8 cellular contexts compared by ENCODE assay signal in genomic region chrX:40646489-40647306, GRCh38. TPM values are rescaled to one million over a fixed set of nuclear protein-coding genes. Genes with fewer than 3 reads are reported as not detected.
DNase-seq lines count a peak whose midpoint lies in the region; ATAC-seq, FAIRE-seq and TF ChIP-seq lines count a peak whose summit lies in the region.

No MANE protein-coding gene starts in this region.

- DNase-seq in GM12892 (ENCODE audit: insufficient read length) (peak; percentile 38), NCI-H2171 (lab: John Stamatoyannopoulos, UW) (peak; percentile 1), activated T-cell treated with anti-CD3 and anti-CD28 coated beads for 4 hours (peak; percentile 5), tibial nerve (ENCODE audit: low spot score in 2 of 2) (peak in 1 of 2 donors; percentile 7), HuH-7 (ENCODE audit: low spot score) (no peak)

- no peak for TF ChIP-seq CTCF in tibial nerve (IDR thresholded peaks at IDR 0.05)

- 0 to 5% methylated on average over 32 to 33 of the region's 33 CpGs for WGBS in esophagus, 2 donors
- 0 to 26% methylated on average over 17 to 20 of the region's 33 CpGs for WGBS in tibial nerve, 2 donors

- FAIRE-seq in GM12892 (lab: Jason Lieb, UNC), result peak; percentile 70

- H3K27ac ChIP-seq in esophagus (ENCODE audit: low read depth in 2 of 2, low read length in 1 of 2) (peak overlapping the region; percentile 73 to 82), mucosa of rectum (ENCODE audit: low read depth in 2 of 2, low read length in 2 of 2) (peak overlapping the region; percentile 77 to 89), tibial nerve (peak overlapping the region; percentile 28 to 90 (median 84))

- TF ChIP-seq POLR2A in GM12892 (IDR thresholded peaks at IDR 0.05; ENCODE audit: low read depth, low read length) (no peak), tibial nerve (IDR thresholded peaks at IDR 0.05) (no peak)

- ATAC-seq in HG02610 (IDR thresholded peaks at IDR 0.05; ENCODE audit: unreplicated experiment), result peak; percentile 11

- H3K27me3 ChIP-seq in esophagus (ENCODE audit: control insufficient read depth in 1 of 2, insufficient read depth in 2 of 2, low read length in 2 of 2) (no peaks in the 10 kb centered on the region), mucosa of rectum (ENCODE audit: control insufficient read depth in 2 of 2, insufficient read depth in 2 of 2, low read length in 2 of 2) (no peaks in the 10 kb centered on the region), tibial nerve (peaks cover 0 to 8% of the 10 kb centered on the region in 2 donors)

- H3K4me3 ChIP-seq in esophagus (ENCODE audit: low read depth in 1 of 2, low read length in 2 of 2), result peak overlapping the region; percentile 78 to 87
- H3K4me3 ChIP-seq in mucosa of rectum (ENCODE audit: low read length in 2 of 2), result peak overlapping the region; percentile 65 to 72
- peak overlapping the region; percentile 75 to 95 (median 78) for H3K4me3 ChIP-seq in tibial nerve

- peak overlapping the region; percentile 49 to 76 for H3K9ac ChIP-seq in mucosa of rectum (ENCODE audit: low read depth in 1 of 2, low read length in 2 of 2)

- H3K36me3 ChIP-seq in esophagus (ENCODE audit: control insufficient read depth in 2 of 2, insufficient read depth in 2 of 2, low read length in 1 of 2) (no peaks in the 10 kb centered on the region), mucosa of rectum (ENCODE audit: control insufficient read depth in 2 of 2, insufficient read depth in 2 of 2, low read length in 2 of 2) (peaks cover 0 to 2% of the 10 kb centered on the region in 2 donors), tibial nerve (no peaks in the 10 kb centered on the region)

- H3K9me3 ChIP-seq in esophagus (ENCODE audit: control insufficient read depth in 2 of 2, insufficient read depth in 1 of 2, low read depth in 1 of 2, low read length in 1 of 2) (no peaks in the 10 kb centered on the region), mucosa of rectum (ENCODE audit: control insufficient read depth in 2 of 2, low read length in 2 of 2) (no peaks in the 10 kb centered on the region), tibial nerve (no peaks in the 10 kb centered on the region)

- no peaks in the 10 kb centered on the region for H3K4me1 ChIP-seq in esophagus (ENCODE audit: control insufficient read depth in 2 of 2, insufficient read depth in 2 of 2, low read length in 1 of 2)
- H3K4me1 ChIP-seq in mucosa of rectum (ENCODE audit: control insufficient read depth in 2 of 2, insufficient read depth in 2 of 2, low read length in 2 of 2), result peaks cover 26% of the 10 kb centered on the region in 2 donors
- H3K4me1 ChIP-seq in tibial nerve, result peaks cover 0 to 40% (median 14%) of the 10 kb centered on the region in 4 donors

- TF ChIP-seq EP300 in tibial nerve (IDR thresholded peaks at IDR 0.05), result no peak

RNA-seq across cellular contexts. Expression of gene CXorf38, which starts 0.7 kb away (rescaled TPM):
- polyA plus RNA-seq in GM12892 (2012; ENCODE audit: missing spikeins), result 14.8 TPM
- 1 to 10 TPM; 4.0 to 4.6 TPM for polyA plus RNA-seq in esophagus
- 10 to 100 TPM; 19.0 to 24.5 (median 21.4) TPM for total RNA-seq in tibial nerve

RNA-seq across cellular contexts. Expression of gene MPC1L, which starts 23.5 kb away (rescaled TPM):
- not detected for polyA plus RNA-seq in GM12892 (2012; ENCODE audit: missing spikeins)
- not detected for polyA plus RNA-seq in esophagus
- not detected for total RNA-seq in tibial nerve
